In the genomic region with DNA sequence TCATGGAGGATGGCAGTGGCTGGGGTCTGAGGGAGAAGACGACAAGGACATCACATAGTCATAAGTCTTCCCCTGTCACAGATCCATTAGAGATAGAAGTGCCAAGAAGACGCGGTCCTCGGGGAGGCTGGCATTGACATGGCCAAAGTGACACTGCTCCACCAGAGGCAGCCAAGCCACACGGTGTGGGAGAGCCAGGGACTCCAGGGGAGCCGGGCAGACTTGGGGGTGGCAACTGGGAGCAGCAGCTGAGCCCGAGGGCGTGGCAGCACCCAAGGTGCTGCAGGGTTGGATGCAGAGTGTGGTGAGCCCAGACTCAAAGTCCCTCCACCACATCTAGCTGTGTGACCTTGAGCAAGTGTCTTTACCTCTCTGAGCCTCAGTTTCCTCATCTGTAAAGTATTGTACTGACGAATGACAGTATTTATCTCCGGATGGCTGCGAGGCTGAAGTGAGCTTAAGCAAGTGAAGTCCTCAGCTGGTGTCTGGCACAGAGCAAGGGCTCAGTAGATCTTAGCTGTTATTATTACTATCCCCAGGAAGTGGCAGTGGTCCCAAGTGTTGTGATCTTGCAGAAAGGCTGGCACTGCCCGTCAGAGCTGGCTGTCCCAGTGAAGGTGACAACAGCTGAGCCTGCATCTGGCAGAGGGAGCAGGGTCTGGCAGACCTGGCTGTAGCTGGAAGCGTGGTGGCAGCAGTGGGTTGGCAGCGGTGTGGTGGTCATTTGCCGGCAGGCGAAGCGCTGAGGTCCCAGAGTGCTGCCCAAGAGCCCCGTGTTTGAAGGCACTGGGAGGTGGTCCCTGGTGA, we compare ENCODE assay signal across 1 cellular context.
TF ChIP-seq lines count a peak whose summit lies in the region.

No MANE protein-coding gene starts in this region.

TF ChIP-seq in WTC11, 78 proteins besides CTCF, POLR2A, EP300 and RAD21 (continued from another document):
- TF ChIP-seq, protein P1, sequence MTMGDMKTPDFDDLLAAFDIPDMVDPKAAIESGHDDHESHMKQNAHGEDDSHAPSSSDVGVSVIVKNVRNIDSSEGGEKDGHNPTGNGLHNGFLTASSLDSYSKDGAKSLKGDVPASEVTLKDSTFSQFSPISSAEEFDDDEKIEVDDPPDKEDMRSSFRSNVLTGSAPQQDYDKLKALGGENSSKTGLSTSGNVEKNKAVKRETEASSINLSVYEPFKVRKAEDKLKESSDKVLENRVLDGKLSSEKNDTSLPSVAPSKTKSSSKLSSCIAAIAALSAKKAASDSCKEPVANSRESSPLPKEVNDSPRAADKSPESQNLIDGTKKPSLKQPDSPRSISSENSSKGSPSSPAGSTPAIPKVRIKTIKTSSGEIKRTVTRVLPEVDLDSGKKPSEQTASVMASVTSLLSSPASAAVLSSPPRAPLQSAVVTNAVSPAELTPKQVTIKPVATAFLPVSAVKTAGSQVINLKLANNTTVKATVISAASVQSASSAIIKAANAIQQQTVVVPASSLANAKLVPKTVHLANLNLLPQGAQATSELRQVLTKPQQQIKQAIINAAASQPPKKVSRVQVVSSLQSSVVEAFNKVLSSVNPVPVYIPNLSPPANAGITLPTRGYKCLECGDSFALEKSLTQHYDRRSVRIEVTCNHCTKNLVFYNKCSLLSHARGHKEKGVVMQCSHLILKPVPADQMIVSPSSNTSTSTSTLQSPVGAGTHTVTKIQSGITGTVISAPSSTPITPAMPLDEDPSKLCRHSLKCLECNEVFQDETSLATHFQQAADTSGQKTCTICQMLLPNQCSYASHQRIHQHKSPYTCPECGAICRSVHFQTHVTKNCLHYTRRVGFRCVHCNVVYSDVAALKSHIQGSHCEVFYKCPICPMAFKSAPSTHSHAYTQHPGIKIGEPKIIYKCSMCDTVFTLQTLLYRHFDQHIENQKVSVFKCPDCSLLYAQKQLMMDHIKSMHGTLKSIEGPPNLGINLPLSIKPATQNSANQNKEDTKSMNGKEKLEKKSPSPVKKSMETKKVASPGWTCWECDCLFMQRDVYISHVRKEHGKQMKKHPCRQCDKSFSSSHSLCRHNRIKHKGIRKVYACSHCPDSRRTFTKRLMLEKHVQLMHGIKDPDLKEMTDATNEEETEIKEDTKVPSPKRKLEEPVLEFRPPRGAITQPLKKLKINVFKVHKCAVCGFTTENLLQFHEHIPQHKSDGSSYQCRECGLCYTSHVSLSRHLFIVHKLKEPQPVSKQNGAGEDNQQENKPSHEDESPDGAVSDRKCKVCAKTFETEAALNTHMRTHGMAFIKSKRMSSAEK (CRISPR knock-in tag; IDR thresholded peaks at IDR 0.05; ENCODE audit: borderline replicate concordance): no peak
- no peak for TF ChIP-seq TCF7 (CRISPR knock-in tag; IDR thresholded peaks at IDR 0.05; ENCODE audit: low read depth)
- no peak for TF ChIP-seq HMGA2 (CRISPR knock-in tag; IDR thresholded peaks at IDR 0.05)
- TF ChIP-seq, protein P2, sequence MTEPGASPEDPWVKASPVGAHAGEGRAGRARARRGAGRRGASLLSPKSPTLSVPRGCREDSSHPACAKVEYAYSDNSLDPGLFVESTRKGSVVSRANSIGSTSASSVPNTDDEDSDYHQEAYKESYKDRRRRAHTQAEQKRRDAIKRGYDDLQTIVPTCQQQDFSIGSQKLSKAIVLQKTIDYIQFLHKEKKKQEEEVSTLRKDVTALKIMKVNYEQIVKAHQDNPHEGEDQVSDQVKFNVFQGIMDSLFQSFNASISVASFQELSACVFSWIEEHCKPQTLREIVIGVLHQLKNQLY (CRISPR knock-in tag; IDR thresholded peaks at IDR 0.05): no peak
- TF ChIP-seq TEAD1 (CRISPR knock-in tag; IDR thresholded peaks at IDR 0.05): no peak
- no peak for TF ChIP-seq MYBL2 (CRISPR knock-in tag; IDR thresholded peaks at IDR 0.05)
- TF ChIP-seq ZNF138 (CRISPR knock-in tag; conservative IDR thresholded peaks at IDR 0.05): no peak
TF ChIP-seq in WTC11: peak in this region for 0.
